In the genomic region with DNA sequence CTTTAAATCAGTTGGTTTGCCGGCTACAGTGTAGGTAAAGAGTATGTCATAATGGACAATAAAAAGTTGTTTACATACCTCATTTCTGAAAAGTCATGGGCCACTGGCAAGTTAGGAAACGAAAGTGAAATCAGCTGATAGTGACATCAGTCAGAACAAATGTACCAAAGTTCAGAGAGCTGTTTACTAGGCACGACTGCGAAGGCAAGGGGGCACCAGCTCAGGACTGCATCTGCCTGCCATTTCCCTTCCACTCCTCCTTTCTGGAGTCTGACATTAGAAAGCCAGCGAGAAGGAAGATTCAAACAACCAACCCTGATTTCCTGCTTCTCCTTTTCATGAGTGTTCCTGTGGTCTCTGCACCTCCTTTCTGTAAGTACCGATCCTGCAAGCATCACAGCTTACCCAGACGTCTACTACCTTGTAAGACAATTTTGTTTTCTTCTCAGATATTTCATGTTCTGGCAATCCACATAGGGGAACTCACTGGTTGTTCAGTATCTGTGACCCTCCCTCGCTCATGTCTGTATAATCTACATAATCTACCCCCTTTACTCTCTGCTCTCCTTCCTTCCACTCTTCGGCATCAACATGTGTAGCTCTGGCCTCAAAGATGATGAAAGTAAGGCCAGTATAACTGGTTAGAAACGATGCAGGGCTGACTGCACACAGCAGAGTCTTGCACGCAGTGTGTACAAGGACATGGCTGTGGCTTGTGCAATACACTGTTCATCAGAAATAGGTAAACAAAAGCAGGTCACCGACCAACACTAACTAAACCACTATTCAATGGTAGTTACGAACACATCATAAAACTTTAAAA, we compare ENCODE assay signal across 8 cellular contexts. TPM values are rescaled to one million over a fixed set of nuclear protein-coding genes. Genes with fewer than 3 reads are reported as not detected.
A peak's percentile ranks its signal among the peaks of the same experiment; 100 is the strongest.
DNase-seq lines count a peak whose midpoint lies in the region; ATAC-seq and TF ChIP-seq lines count a peak whose summit lies in the region.

Gene TMEM140 (plus strand): TSS at position 174 of the 823 bp plus-strand sequence. CDS start 16,370 bp downstream, outside the sequence.

- TF ChIP-seq CTCF in HEK293 (tag by site-specific recombination; IDR thresholded peaks at IDR 0.05), result no peak

- TF ChIP-seq POLR2A in GM15510 (IDR thresholded peaks at IDR 0.05; ENCODE audit: borderline replicate concordance, extremely low read depth, insufficient read length), result peak; percentile 54

- no peaks in the 10 kb centered on the region for H3K36me3 ChIP-seq in HEK293 (ENCODE audit: control insufficient read depth in 2 of 2, insufficient read depth in 1 of 2, low read length in 2 of 2)

- H3K4me1 Mint-ChIP-seq in activated T-helper 1 cell treated with anti-CD3 and anti-CD28 coated beads, Interleukin-12 subunit alpha, Interleukin-12 subunit beta, Interleukin-2, Interleukin-4 antibody, amounts not matched to agents 30 ng/mL and 10 ng/mL and 1 ng/mL, durations not matched to agents 14 hours and 24 hours and 36 hours (ENCODE audit: low read depth), result peaks cover 60% of the 10 kb centered on the region

- no peak within 1 kb of the TSS for H3K27ac ChIP-seq in HEK293 (ENCODE audit: extremely low read depth, low read depth, low read length)

- DNase-seq in NCI-H460 (ENCODE audit: extremely low read depth, low read depth) (peak; percentile 28), germinal center (ENCODE audit: low spot score) (peak; percentile 55), sciatic nerve (ENCODE audit: low spot score) (no peak), NCI-H446 (lab: John Stamatoyannopoulos, UW) (no peak), NCI-H82 treated with DMSO at 0.1 percent for 48 hours (lab: John Stamatoyannopoulos, UW; ENCODE audit: unreplicated experiment) (no peak)
- DNase-seq in activated T-helper 1 cell treated with anti-CD3 and anti-CD28 coated beads, Interleukin-12 subunit alpha, Interleukin-12 subunit beta, Interleukin-2, Interleukin-4 antibody, amounts not matched to agents 30 ng/mL and 10 ng/mL and 1 ng/mL, durations not matched to agents 14 hours and 24 hours and 36 hours (ENCODE audit: low spot score), result peak; percentile 61

- peak; percentile 94 for ATAC-seq in sciatic nerve

- no peaks in the 10 kb centered on the region for H3K9me3 ChIP-seq in HEK293 (ENCODE audit: control insufficient read depth, insufficient read depth, low read depth, low read length)

- H3K9me3 Mint-ChIP-seq in activated T-helper 1 cell treated with anti-CD3 and anti-CD28 coated beads, Interleukin-12 subunit alpha, Interleukin-12 subunit beta, Interleukin-2, Interleukin-4 antibody, amounts not matched to agents 30 ng/mL and 10 ng/mL and 1 ng/mL, durations not matched to agents 14 hours and 24 hours and 36 hours, result peaks cover 5% of the 10 kb centered on the region

- H3K27ac Mint-ChIP-seq in activated T-helper 1 cell treated with anti-CD3 and anti-CD28 coated beads, Interleukin-12 subunit alpha, Interleukin-12 subunit beta, Interleukin-2, Interleukin-4 antibody, amounts not matched to agents 30 ng/mL and 10 ng/mL and 1 ng/mL, durations not matched to agents 14 hours and 24 hours and 36 hours, result peak within 1 kb of the TSS; percentile 96

- H3K4me1 ChIP-seq in HEK293 (ENCODE audit: control insufficient read depth, insufficient read depth, low read length), result no peaks in the 10 kb centered on the region

- no peak within 1 kb of the TSS for H3K4me3 ChIP-seq in HEK293 (ENCODE audit: low read depth, low read length)

- H3K4me3 Mint-ChIP-seq in activated T-helper 1 cell treated with anti-CD3 and anti-CD28 coated beads, Interleukin-12 subunit alpha, Interleukin-12 subunit beta, Interleukin-2, Interleukin-4 antibody, amounts not matched to agents 30 ng/mL and 10 ng/mL and 1 ng/mL, durations not matched to agents 14 hours and 24 hours and 36 hours, result peak within 1 kb of the TSS; percentile 88

- no peaks in the 10 kb centered on the region for H3K27me3 Mint-ChIP-seq in activated T-helper 1 cell treated with anti-CD3 and anti-CD28 coated beads, Interleukin-12 subunit alpha, Interleukin-12 subunit beta, Interleukin-2, Interleukin-4 antibody, amounts not matched to agents 30 ng/mL and 10 ng/mL and 1 ng/mL, durations not matched to agents 14 hours and 24 hours and 36 hours (ENCODE audit: insufficient read depth)

- intact Hi-C loops in activated T-helper 1 cell treated with anti-CD3 and anti-CD28 coated beads, Interleukin-12 subunit alpha, Interleukin-12 subunit beta, Interleukin-2, Interleukin-4 antibody, amounts not matched to agents 30 ng/mL and 10 ng/mL and 1 ng/mL, durations not matched to agents 14 hours and 24 hours and 36 hours (cut with micrococcal nuclease), result loop anchor here (1.0 to 5.0 kb wide), 8 partner anchors 12 to 831 kb away; partner anchors contain the start of genes AGBL3, AKR1B1, BPGM and CYREN
- intact Hi-C loops in sciatic nerve (cut with DNase I), result no loop called here

- POLR2A ChIA-PET in HEK293 (lab: Yijun Ruan, JAX), result interaction anchor here (0.9 kb wide), 1 partner anchor 14 kb away, joined by 3 read pairs; no protein-coding TSS in a partner anchor

- peaks cover 21% of the 10 kb centered on the region for H3K36me3 Mint-ChIP-seq in activated T-helper 1 cell treated with anti-CD3 and anti-CD28 coated beads, Interleukin-12 subunit alpha, Interleukin-12 subunit beta, Interleukin-2, Interleukin-4 antibody, amounts not matched to agents 30 ng/mL and 10 ng/mL and 1 ng/mL, durations not matched to agents 14 hours and 24 hours and 36 hours (ENCODE audit: low read depth)

- CTCF ChIA-PET in HEK293 (lab: Yijun Ruan, JAX), result interaction anchor here (0.6 kb wide), 1 partner anchor 178 kb away, joined by 3 read pairs; no protein-coding TSS in a partner anchor

TF ChIP-seq in HEK293, 187 proteins besides CTCF, POLR2A, EP300 and RAD21 (continues in another document):
- peak; percentile 29; the same call in 1 of the 2 replicates for TF ChIP-seq ATF2 (tag by site-specific recombination; IDR thresholded peaks at IDR 0.05; ENCODE audit: low read depth)
- TF ChIP-seq ZBTB7A (tag by site-specific recombination; IDR thresholded peaks at IDR 0.05; ENCODE audit: low read depth), result no peak
- TF ChIP-seq, protein P1, sequence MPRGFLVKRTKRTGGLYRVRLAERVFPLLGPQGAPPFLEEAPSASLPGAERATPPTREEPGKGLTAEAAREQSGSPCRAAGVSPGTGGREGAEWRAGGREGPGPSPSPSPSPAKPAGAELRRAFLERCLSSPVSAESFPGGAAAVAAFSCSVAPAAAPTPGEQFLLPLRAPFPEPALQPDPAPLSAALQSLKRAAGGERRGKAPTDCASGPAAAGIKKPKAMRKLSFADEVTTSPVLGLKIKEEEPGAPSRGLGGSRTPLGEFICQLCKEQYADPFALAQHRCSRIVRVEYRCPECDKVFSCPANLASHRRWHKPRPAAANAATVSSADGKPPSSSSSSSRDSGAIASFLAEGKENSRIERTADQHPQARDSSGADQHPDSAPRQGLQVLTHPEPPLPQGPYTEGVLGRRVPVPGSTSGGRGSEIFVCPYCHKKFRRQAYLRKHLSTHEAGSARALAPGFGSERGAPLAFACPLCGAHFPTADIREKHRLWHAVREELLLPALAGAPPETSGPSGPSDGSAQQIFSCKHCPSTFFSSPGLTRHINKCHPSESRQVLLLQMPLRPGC (tag by site-specific recombination; IDR thresholded peaks at IDR 0.05), result no peak
- no peak for TF ChIP-seq ZNF580 (tag by site-specific recombination; IDR thresholded peaks at IDR 0.05)
- no peak for TF ChIP-seq SP7 (tag by site-specific recombination; IDR thresholded peaks at IDR 0.05)
- TF ChIP-seq ZNF366 (tag by site-specific recombination; conservative IDR thresholded peaks at IDR 0.05), result peak; percentile 52; the same call in 1 of the 2 replicates
- no peak for TF ChIP-seq ZNF473 (tag by site-specific recombination; IDR thresholded peaks at IDR 0.05)
- no peak for TF ChIP-seq ZNF837 (tag by site-specific recombination; IDR thresholded peaks at IDR 0.05)
- peak; percentile 27 for TF ChIP-seq ZBTB17 (tag by site-specific recombination; IDR thresholded peaks at IDR 0.05)
- no peak for TF ChIP-seq PRDM6 (tag by site-specific recombination; IDR thresholded peaks at IDR 0.05)

RNA-seq across cellular contexts. Expression of gene TMEM140, which starts in this region (rescaled TPM):
- total RNA-seq in NCI-H460 (2014; rRNA removed; shearing (Covaris generic)), result 0.89 and 1.3 TPM in 2 replicates
- 0.18 TPM in 1 of 2 replicates, not detected in the other for polyA plus RNA-seq in NCI-H460 (2014; cell fraction: nucleus; rRNA removed)
- 2.9 and 4.5 TPM in 2 replicates for total RNA-seq in activated T-helper 1 cell treated with anti-CD3 and anti-CD28 coated beads, Interleukin-12 subunit alpha, Interleukin-12 subunit beta, Interleukin-2, Interleukin-4 antibody, amounts not matched to agents 30 ng/mL and 10 ng/mL and 1 ng/mL, durations not matched to agents 14 hours and 24 hours and 36 hours
- 29.4 TPM for total RNA-seq in sciatic nerve

Comparison
In these comparisons a context has a peak if more than half of its experiments do, and no peak if none do; other contexts are left out.
1. DNase-seq: peak in NCI-H460 (single experiment), activated T-helper 1 cell treated with anti-CD3 and anti-CD28 coated beads, Interleukin-12 subunit alpha, Interleukin-12 subunit beta, Interleukin-2, Interleukin-4 antibody, amounts not matched to agents 30 ng/mL and 10 ng/mL and 1 ng/mL, durations not matched to agents 14 hours and 24 hours and 36 hours (single experiment) and germinal center (single experiment); none in sciatic nerve (single experiment), NCI-H446 (0 of 2) and NCI-H82 treated with DMSO at 0.1 percent for 48 hours (single experiment).